ENCODE assay signal across 20 cellular contexts in genomic region chr11:27339940-27340339, GRCh38. TPM values are rescaled to one million over a fixed set of nuclear protein-coding genes. Genes with fewer than 3 reads are reported as not detected.
DNase-seq lines count a peak whose midpoint lies in the region; ATAC-seq and TF ChIP-seq lines count a peak whose summit lies in the region.
"Had no signal": no experiment of that assay in that cellular context is flagged by ENCODE, and none has a peak within 500 bp of the region (broad histone marks: within the 10 kb centered on the region; RNA-seq: fewer than 3 reads in every experiment).

No MANE protein-coding gene starts in this region.

- no peak overlapping the region for H3K4me2 ChIP-seq in osteoblast (ENCODE audit: insufficient read depth, low read length)
- H3K4me2 ChIP-seq: BLaER1 treated with 17β-estradiol and CSF1 and Interleukin-3, amounts not matched to agents 10 nM and 100 nM; GM23338 had no signal

- H2AFZ ChIP-seq in osteoblast (ENCODE audit: low read length) = peak overlapping the region; percentile 5
- H2AFZ ChIP-seq: GM23338 had no signal

- intact Hi-C loops in Right ventricle myocardium superior (cut with DNase I) (no loop called here), left ventricle myocardium inferior (cut with micrococcal nuclease) (no loop called here)

- TF ChIP-seq CTCF in right atrium auricular region (IDR thresholded peaks at IDR 0.05) (no peak), left ventricle myocardium inferior (IDR thresholded peaks at IDR 0.05; ENCODE audit: borderline replicate concordance) (no peak), osteoblast (IDR thresholded peaks at IDR 0.05; ENCODE audit: extremely low read depth, low read depth, low read length) (no peak)

- H3K27me3 ChIP-seq in right atrium auricular region (no peaks in the 10 kb centered on the region), left ventricle myocardium inferior (ENCODE audit: low read depth) (no peaks in the 10 kb centered on the region), osteoblast (ENCODE audit: insufficient read depth, low read length) (no peaks in the 10 kb centered on the region)
- H3K27me3 ChIP-seq: BLaER1 treated with 17β-estradiol and CSF1 and Interleukin-3, amounts not matched to agents 10 nM and 100 nM; Peyer's patch; SJSA1 had no signal

- H3K36me3 ChIP-seq in right atrium auricular region (no peaks in the 10 kb centered on the region), left ventricle myocardium inferior (no peaks in the 10 kb centered on the region), osteoblast (ENCODE audit: insufficient read depth, low read length) (peaks cover 8% of the 10 kb centered on the region)
- H3K36me3 ChIP-seq: Peyer's patch had no signal

- H3K4me1 ChIP-seq in right atrium auricular region (no peaks in the 10 kb centered on the region), left ventricle myocardium inferior (peaks cover 12% of the 10 kb centered on the region), osteoblast (ENCODE audit: insufficient read depth, low read length) (no peaks in the 10 kb centered on the region)
- H3K4me1 ChIP-seq: BLaER1 treated with 17β-estradiol and CSF1 and Interleukin-3, amounts not matched to agents 10 nM and 100 nM; Peyer's patch; SJSA1 had no signal

- no peak overlapping the region for H3K4me3 ChIP-seq in right atrium auricular region
- no peak overlapping the region for H3K4me3 ChIP-seq in left ventricle myocardium inferior
- no peak overlapping the region for H3K4me3 ChIP-seq in osteoblast (ENCODE audit: insufficient read depth, low read length)
- H3K4me3 ChIP-seq: BLaER1 treated with 17β-estradiol and CSF1 and Interleukin-3, amounts not matched to agents 10 nM and 100 nM; GM23338; Peyer's patch; SJSA1 had no signal

- H3K27ac ChIP-seq in right atrium auricular region (peak overlapping the region in 1 of 2 donors; percentile 25), left ventricle myocardium inferior (replicated peaks) (peak overlapping the region; percentile 42), osteoblast (ENCODE audit: low read depth, low read length) (no peak overlapping the region)
- H3K27ac ChIP-seq: BLaER1 treated with 17β-estradiol and CSF1 and Interleukin-3, amounts not matched to agents 10 nM and 100 nM; Peyer's patch; SJSA1 had no signal

- H3K9me3 ChIP-seq in right atrium auricular region (no peaks in the 10 kb centered on the region), left ventricle myocardium inferior (replicated peaks) (no peaks in the 10 kb centered on the region), osteoblast (ENCODE audit: low read depth, low read length) (no peaks in the 10 kb centered on the region)
- H3K9me3 ChIP-seq: BLaER1 treated with 17β-estradiol and CSF1 and Interleukin-3, amounts not matched to agents 10 nM and 100 nM; Peyer's patch; SJSA1 had no signal

- no peaks in the 10 kb centered on the region for H3K79me2 ChIP-seq in osteoblast (ENCODE audit: insufficient read depth, low read length)

- no peaks in the 10 kb centered on the region for H4K20me1 ChIP-seq in osteoblast (ENCODE audit: insufficient read depth, low read length)
- H4K20me1 ChIP-seq: BLaER1 treated with 17β-estradiol and CSF1 and Interleukin-3, amounts not matched to agents 10 nM and 100 nM had no signal

- ATAC-seq in Right ventricle myocardium superior (ENCODE audit: poor library complexity) = peak; percentile 96
- ATAC-seq in GM21447 (IDR thresholded peaks at IDR 0.05; ENCODE audit: unreplicated experiment) = no peak
- ATAC-seq: GM23338 had no signal

- DNase-seq in Right ventricle myocardium superior (no peak), right atrium auricular region (ENCODE audit: low spot score) (no peak), left ventricle myocardium inferior (no peak), osteoblast (ENCODE audit: insufficient read length, low spot score, missing footprints) (no peak), Kasumi-1 (lab: John Stamatoyannopoulos, UW) (no peak), SK-N-DZ (ENCODE audit: low spot score) (no peak)
- DNase-seq: 8988T; CD4-positive, alpha-beta memory T cell; DMS153; HCEC 1CT; MV-4-11; NCI-H1105 treated with DMSO at 0.1 percent for 48 hours; NCI-H2029 treated with DMSO at 0.1 percent for 48 hours; NCI-H2171; NCI-H526; Peyer's patch had no signal

RNA-seq across cellular contexts. Expression of gene CCDC34, which starts 23.1 kb away (rescaled TPM):
- total RNA-seq in Right ventricle myocardium superior = 3.6 TPM
- total RNA-seq in right atrium auricular region = 1 to 10 TPM in 1 of 2 donors, not detected in 1; 2.6 TPM
- total RNA-seq in left ventricle myocardium inferior = 1.6 TPM
- total RNA-seq in osteoblast = 3.6 and 5.9 TPM in 2 replicates
- 21.9 and 31.6 TPM in 2 replicates for polyA plus RNA-seq in SK-N-DZ (2014; cell fraction: cytosol; rRNA removed)
- polyA plus RNA-seq in SK-N-DZ (2014; cell fraction: nucleus; rRNA removed) = 15.9 and 22.8 TPM in 2 replicates
